Comparison of ENCODE assay signal across 19 cellular contexts in genomic region chr6:117557951-117558350, GRCh38. TPM values are rescaled to one million over a fixed set of nuclear protein-coding genes. Genes with fewer than 3 reads are reported as not detected.
DNase-seq lines count a peak whose midpoint lies in the region; ATAC-seq, FAIRE-seq and TF ChIP-seq lines count a peak whose summit lies in the region.
"Had no signal": no experiment of that assay in that cellular context is flagged by ENCODE, and none has a peak within 500 bp of the region (broad histone marks: within the 10 kb centered on the region; RNA-seq: fewer than 3 reads in every experiment).

No MANE protein-coding gene starts in this region.

- H3K27ac ChIP-seq in HepG2 (ENCODE audit: extremely low read length, insufficient read depth, low read length) (no peak overlapping the region), right lobe of liver (no peak overlapping the region)
- H3K27ac ChIP-seq: GM23248 had no signal

- no peak overlapping the region for H2AFZ ChIP-seq in HepG2 (ENCODE audit: low read length)
- H2AFZ ChIP-seq: GM23248 had no signal

- POLR2A ChIA-PET in HepG2 (lab: Yijun Ruan, JAX) = interaction anchor here (1.3 to 2.9 kb wide), 4 partner anchors 44 to 80 kb away, joined by 3 to 11 read pairs (median 4); partner anchors contain the start of gene GOPC

- no peak for FAIRE-seq in HepG2 (lab: Jason Lieb, UNC)

- intact Hi-C loops in HepG2 (cut with micrococcal nuclease; ENCODE audit: unreplicated experiment) (loop anchor here (1.0 to 2.0 kb wide), 2 partner anchors 45 to 212 kb away; partner anchors contain the start of gene GOPC), right lobe of liver (cut with DNase I) (no loop called here)

- H3K36me3 ChIP-seq in HepG2 (replicated peaks in 1 of 2; ENCODE audit: control insufficient read depth in 1 of 2, insufficient read depth in 2 of 2, low read length in 2 of 2) = peaks cover 6 to 10% of the 10 kb centered on the region in 2 experiments; a peak in 4 of 5 replicates
- peaks cover 0 to 4% (median 0%) of the 10 kb centered on the region in 4 donors for H3K36me3 ChIP-seq in right lobe of liver

- H3K4me3 ChIP-seq in HepG2 (replicated peaks in 1 of 3; ENCODE audit: insufficient read depth in 1 of 3, low read depth in 2 of 3, low read length in 3 of 3) (no peak overlapping the region), right lobe of liver (no peak overlapping the region)
- H3K4me3 ChIP-seq: GM23248 had no signal

- 98% methylated on average over 3 of the region's 3 CpGs for WGBS in HepG2 (ENCODE audit: low lambda C conversion rate)
- WGBS in right lobe of liver (ENCODE audit: insufficient coverage, low coverage, low lambda C conversion rate, missing lambda C conversion rate) = 97% methylated on average over 2 of the region's 3 CpGs

- no peak overlapping the region for H3K4me3 Mint-ChIP-seq in chondrocyte (ENCODE audit: unreplicated experiment)
- H3K4me3 Mint-ChIP-seq: CD14-positive monocyte had no signal

- H3K27me3 ChIP-seq in HepG2 (ENCODE audit: control insufficient read depth in 1 of 2, insufficient read depth in 2 of 2, low read length in 2 of 2) (no peaks in the 10 kb centered on the region), right lobe of liver (no peaks in the 10 kb centered on the region)

- no peak overlapping the region for H3K4me2 ChIP-seq in HepG2 (ENCODE audit: low read depth, low read length)

- BruUV-seq in HepG2 (replicated peaks; lab: Mats Ljungman, UMichigan) = no TSS peak

- peaks cover 6% of the 10 kb centered on the region for H3K36me3 Mint-ChIP-seq in chondrocyte (ENCODE audit: low read depth)

- H4K20me1 ChIP-seq in HepG2 (ENCODE audit: insufficient read depth, low read length) = no peaks in the 10 kb centered on the region

- no peak for TF ChIP-seq POLR2A in HepG2 (IDR thresholded peaks at IDR 0.05; ENCODE audit: insufficient read depth in 1 of 2, low read depth in 2 of 2, low read length in 2 of 2)
- TF ChIP-seq POLR2A in right lobe of liver (IDR thresholded peaks at IDR 0.05) = no peak

- H3K4me1 Mint-ChIP-seq in chondrocyte (ENCODE audit: low read depth) = peaks cover 31% of the 10 kb centered on the region

- TF ChIP-seq CTCF in HepG2 (CRISPR knock-in tag; IDR thresholded peaks at IDR 0.05) (no peak), right lobe of liver (IDR thresholded peaks at IDR 0.05) (no peak), chondrocyte (IDR thresholded peaks at IDR 0.05) (no peak)

- no peaks in the 10 kb centered on the region for H3K79me2 ChIP-seq in HepG2 (ENCODE audit: insufficient read depth, low read length)

- TF ChIP-seq RAD21 in HepG2 (CRISPR knock-in tag; IDR thresholded peaks at IDR 0.05) = no peak

- no peaks in the 10 kb centered on the region for H3K27me3 Mint-ChIP-seq in chondrocyte (ENCODE audit: low read depth)

- H3K9ac ChIP-seq in HepG2 (ENCODE audit: insufficient read depth, low read depth, low read length) = no peak overlapping the region
- H3K9ac ChIP-seq: GM23248 had no signal

- DNase-seq in HepG2 (ENCODE audit: low spot score) = no peak
- DNase-seq in right lobe of liver = no peak
- DNase-seq in chondrocyte (ENCODE audit: low spot score) = no peak
- no peak for DNase-seq in stimulated activated CD4-positive, alpha-beta T cell treated with anti-CD3 and anti-CD28 coated beads, Interleukin-12 subunit alpha, Interleukin-12 subunit beta, amount 100 ng/mL, for 4 hours
- no peak for DNase-seq in activated CD8-positive, alpha-beta memory T cell treated with anti-CD3 and anti-CD28 coated beads for 24 hours
- DNase-seq: DMS153, GM23248, IMR-90, Karpas-422, MM.1S, NCI-H1092 treated with DMSO at 0.1 percent for 48 hours, NCI-H2081 treated with DMSO at 0.1 percent for 48 hours, NCI-H226, NCI-H524 treated with DMSO at 0.1 percent for 48 hours, SW 1271 had no signal

- TF ChIP-seq EP300 in HepG2 (IDR thresholded peaks at IDR 0.05; ENCODE audit: low read depth in 2 of 2, low read length in 2 of 2) = no peak
- TF ChIP-seq EP300 in HepG2 (CRISPR knock-in tag; IDR thresholded peaks at IDR 0.05; ENCODE audit: borderline replicate concordance) = no peak

- in situ Hi-C loops in HepG2 (cut with HindIII; ENCODE audit: extremely low pct_ligation_motif_present, low pct_unique_long_range_greater_than_20kb) = loop anchor here (5.0 kb wide), 1 partner anchor 106 kb away; no protein-coding TSS in a partner anchor

- H3K9me3 ChIP-seq in HepG2 (ENCODE audit: low read length) (no peaks in the 10 kb centered on the region), right lobe of liver (no peaks in the 10 kb centered on the region)

- H3K4me1 ChIP-seq in HepG2 (ENCODE audit: insufficient read depth, low read length) = peaks cover 6% of the 10 kb centered on the region; the same call in 1 of the 2 replicates
- H3K4me1 ChIP-seq in right lobe of liver = peaks cover 0 to 11% (median 0%) of the 10 kb centered on the region in 4 donors

- ATAC-seq in HepG2 (peak; percentile 27; the same call in 2 of the 3 replicates), right lobe of liver (no peak), HG02852 (IDR thresholded peaks at IDR 0.05; ENCODE audit: unreplicated experiment) (peak; percentile 78), GM18870 (IDR thresholded peaks at IDR 0.05; ENCODE audit: unreplicated experiment) (no peak)
- ATAC-seq: HCT116 had no signal

- CTCF ChIA-PET in HepG2 (lab: Yijun Ruan, JAX; ENCODE audit: low intra/inter-chr PET ratio, low total read pairs) = interaction anchor here (4.6 kb wide), 1 partner anchor 108 kb away, joined by 59 read pairs; no protein-coding TSS in a partner anchor

- H3K27ac Mint-ChIP-seq in chondrocyte (ENCODE audit: unreplicated experiment) = peak overlapping the region; percentile 84
- H3K27ac Mint-ChIP-seq: CD14-positive monocyte had no signal

- no peaks in the 10 kb centered on the region for H3K9me3 Mint-ChIP-seq in chondrocyte (ENCODE audit: low read depth)
- H3K9me3 Mint-ChIP-seq: CD14-positive monocyte had no signal

TF ChIP-seq in HepG2, 621 proteins besides CTCF, POLR2A, EP300 and RAD21:
- TF ChIP-seq ZNF556 (CRISPR knock-in tag; IDR thresholded peaks at IDR 0.05; ENCODE audit: borderline replicate concordance) (0 out of 2 replicates have a peak, but pooled peaks have one; percentile 7), KMT2B (CRISPR knock-in tag; IDR thresholded peaks at IDR 0.05) (no peak)

RNA-seq across cellular contexts. Expression of gene GOPC, which starts 44.4 kb away (rescaled TPM):
- total RNA-seq in HepG2 (2016; rRNA removed; fragmentation: Illumina TruSeq; extraction: Trizol) = 41.5 and 54.3 TPM in 2 replicates
- 2.4 and 2.7 TPM in 2 replicates for total RNA-seq in HepG2 (2016; cell fraction: cytosol; rRNA removed; fragmentation: Illumina TruSeq; extraction: Trizol; ENCODE audit: low read depth)
- total RNA-seq in HepG2 (2016; cell fraction: insoluble cytoplasmic fraction; rRNA removed; fragmentation: Illumina TruSeq; extraction: Trizol) = 41.6 and 52.1 TPM in 2 replicates
- total RNA-seq in HepG2 (2016; cell fraction: membrane; rRNA removed; fragmentation: Illumina TruSeq; extraction: Trizol) = 9.6 and 12.2 TPM in 2 replicates
- total RNA-seq in HepG2 (2016; cell fraction: nucleus; rRNA removed; fragmentation: Illumina TruSeq; extraction: Trizol) = 48.5 and 49.9 TPM in 2 replicates
- 18.6 and 20.9 TPM in 2 replicates for polyA plus RNA-seq in HepG2 (2011; rRNA removed)
- polyA plus RNA-seq in HepG2 (2011; cell fraction: cytosol; rRNA removed) = 7.6 and 12.2 TPM in 2 replicates
- 14.6 and 21.5 TPM in 2 replicates for polyA plus RNA-seq in HepG2 (2011; cell fraction: nucleus; rRNA removed)
- 25.9 and 28.3 TPM in 2 replicates for polyA plus RNA-seq in HepG2 (2012)
- 1.0 and 1.1 TPM in 2 replicates for polyA plus RNA-seq in HepG2 (2016; cell fraction: cytosol; fragmentation: Illumina TruSeq; extraction: Trizol; ENCODE audit: low read depth)
- polyA plus RNA-seq in HepG2 (2016; cell fraction: insoluble cytoplasmic fraction; fragmentation: Illumina TruSeq; extraction: Trizol; ENCODE audit: low read depth) = 43.9 and 46.4 TPM in 2 replicates
- polyA plus RNA-seq in HepG2 (2016; cell fraction: membrane; fragmentation: Illumina TruSeq; extraction: Trizol; ENCODE audit: low read depth) = 4.6 and 5.2 TPM in 2 replicates
- polyA plus RNA-seq in HepG2 (2016; cell fraction: nucleus; fragmentation: Illumina TruSeq; extraction: Trizol; ENCODE audit: insufficient read depth, low read depth) = 55.3 and 56.6 TPM in 2 replicates
- polyA minus RNA-seq in HepG2 (2011; rRNA and poly(A)+ RNA removed; ENCODE audit: low replicate concordance) = 6.1 and 9.2 TPM in 2 replicates
- polyA minus RNA-seq in HepG2 (2011; cell fraction: cytosol; rRNA and poly(A)+ RNA removed) = 20.1 and 20.2 TPM in 2 replicates
- 48.8 and 51.2 TPM in 2 replicates for polyA minus RNA-seq in HepG2 (2011; cell fraction: nucleus; rRNA and poly(A)+ RNA removed)
- 10 to 100 TPM in 3 of 6 experiments, 1 to 10 TPM in 3; 8.3 to 10.7 (median 10.1) TPM for total RNA-seq in right lobe of liver
- total RNA-seq in chondrocyte = 34.6 to 52.4 TPM (median 35.1 TPM) in 3 replicates

Comparison
In these comparisons a context has a peak if more than half of its experiments do, and no peak if none do; other contexts are left out.
1. ATAC-seq: peak in HepG2 (single experiment) and HG02852 (single experiment); none in right lobe of liver (0 of 4) and GM18870 (single experiment).